26 cellular contexts compared by ENCODE assay signal in the genomic region with DNA sequence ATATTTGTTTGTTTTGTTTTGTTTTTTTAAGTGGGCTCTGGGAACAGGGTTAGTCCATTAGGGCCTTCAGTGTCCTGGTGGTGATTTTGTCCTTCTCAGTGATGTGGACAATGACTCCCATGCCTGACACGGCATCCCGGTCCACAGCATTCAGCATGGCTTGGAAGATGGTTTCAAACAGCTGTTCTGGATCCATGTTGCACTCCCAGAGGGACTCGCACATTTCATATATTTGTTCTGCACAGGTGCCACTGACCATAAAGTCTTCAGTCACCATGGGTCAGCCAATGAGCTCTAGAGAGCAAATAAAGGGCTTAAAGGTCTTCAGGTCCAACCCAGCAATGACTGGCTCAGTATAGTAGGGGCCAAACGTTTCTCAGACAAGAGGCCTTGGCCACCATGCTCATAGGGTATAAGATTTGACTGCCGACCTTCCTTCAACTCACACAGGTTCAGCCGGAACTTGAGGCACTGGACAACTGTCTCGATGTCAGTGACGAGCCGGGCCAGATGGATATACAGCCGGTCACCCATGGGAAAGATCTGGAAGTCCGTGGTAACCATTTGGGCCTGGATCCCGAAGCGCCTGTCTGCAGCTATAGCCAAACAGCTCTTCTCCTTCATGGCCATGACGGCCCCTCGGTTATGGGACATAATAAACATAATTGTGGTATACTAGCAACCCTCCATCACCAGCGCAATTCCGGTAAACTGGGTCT. TPM values are rescaled to one million over a fixed set of nuclear protein-coding genes. Genes with fewer than 3 reads are reported as not detected.
"Had no signal": no experiment of that assay in that cellular context is flagged by ENCODE, and none has a peak within 500 bp of the region (broad histone marks: within the 10 kb centered on the region; RNA-seq: fewer than 3 reads in every experiment).

No MANE protein-coding gene starts in this region.

- H3K9ac ChIP-seq: SK-N-SH had no signal

- H3K4me2 ChIP-seq: SK-N-SH had no signal

- H3K9me3 ChIP-seq: SK-N-SH had no signal

- DNase-seq: IMR-90, Karpas-422, KG1, MV-4-11, NCI-H1048, NCI-H1105, NCI-H1417, NCI-H1436 treated with DMSO at 0.1 percent for 48 hours, NCI-H1694, NCI-H187 treated with DMSO at 0.1 percent for 48 hours, NCI-H2029 treated with DMSO at 0.1 percent for 48 hours, NCI-H2171 treated with DMSO at 0.1 percent for 48 hours, NCI-H345, NCI-H446 treated with DMSO at 0.1 percent for 48 hours, NCI-H510A treated with DMSO at 0.1 percent for 48 hours, NCI-H526, NCI-H82, Right ventricle myocardium superior, RPMI8226, SIG-M5, SK-N-SH, SW 1271 had no signal

RNA-seq across cellular contexts. Expression of gene OR10P1, which starts 18.0 kb away (rescaled TPM):
- total RNA-seq: HepG2, HT1080, IMR-90, M059J, Right ventricle myocardium superior, SK-MEL-5 had no signal
- polyA plus RNA-seq: HepG2, IMR-90, SK-N-SH had no signal
